In genomic region chr5:123845356-123846100, GRCh38 we compare ENCODE assay signal across 25 cellular contexts.
DNase-seq lines count a peak whose midpoint lies in the region; ATAC-seq and TF ChIP-seq lines count a peak whose summit lies in the region.
"Had no signal": no experiment of that assay in that cellular context is flagged by ENCODE, and none has a peak within 500 bp of the region (broad histone marks: within the 10 kb centered on the region; RNA-seq: fewer than 3 reads in every experiment).

No MANE protein-coding gene starts in this region.

- 86% methylated on average over 3 of the region's 6 CpGs for WGBS in mesenchymal stem cell
- WGBS in smooth muscle cell (ENCODE audit: low lambda C conversion rate): 94% methylated on average over 6 of the region's 6 CpGs

- H4K8ac ChIP-seq in mesenchymal stem cell (ENCODE audit: low read length): peak overlapping the region; percentile 37

- H3K9me3 Mint-ChIP-seq in activated CD4-positive, alpha-beta T cell treated with anti-CD3 and anti-CD28 coated beads, Interleukin-2, amount 10 ng/mL, durations not matched to agents 7 days and 5 days: no peaks in the 10 kb centered on the region

- no peaks in the 10 kb centered on the region for H3F3A ChIP-seq in smooth muscle cell (ENCODE audit: low read depth)

- H3K4me2 ChIP-seq in OCI-LY3 (ENCODE audit: low read length) (peak overlapping the region; percentile 62), mesenchymal stem cell (ENCODE audit: low read length, poor library complexity, severe bottlenecking) (no peak overlapping the region), smooth muscle cell (no peak overlapping the region)

- TF ChIP-seq CTCF in OCI-LY3 (IDR thresholded peaks at IDR 0.05; ENCODE audit: low read depth, low read length) (no peak), smooth muscle cell (IDR thresholded peaks at IDR 0.05; ENCODE audit: borderline replicate concordance, insufficient read depth, poor library complexity, severe bottlenecking) (no peak), RWPE1 (conservative IDR thresholded peaks at IDR 0.05; ENCODE audit: low read depth) (no peak)

- H3K4me1 Mint-ChIP-seq in activated CD4-positive, alpha-beta T cell treated with anti-CD3 and anti-CD28 coated beads, Interleukin-2, amount 10 ng/mL, durations not matched to agents 7 days and 5 days: no peaks in the 10 kb centered on the region
- H3K4me1 Mint-ChIP-seq: CD4-positive, alpha-beta memory T cell had no signal

- no peaks in the 10 kb centered on the region for H3K9me3 ChIP-seq in OCI-LY3 (ENCODE audit: insufficient read depth, low read length)
- H3K9me3 ChIP-seq in mesenchymal stem cell (ENCODE audit: control insufficient read depth, low read length): peaks cover 1% of the 10 kb centered on the region
- H3K9me3 ChIP-seq in smooth muscle cell (replicated peaks; ENCODE audit: low read depth): no peaks in the 10 kb centered on the region
- H3K9me3 ChIP-seq: prostate gland, upper lobe of left lung had no signal

- no peak overlapping the region for H3K4ac ChIP-seq in mesenchymal stem cell (ENCODE audit: low read depth in 1 of 2, low read length in 2 of 2)

- no peak overlapping the region for H3K23ac ChIP-seq in mesenchymal stem cell (ENCODE audit: low read length in 2 of 2)

- H3K79me2 ChIP-seq in OCI-LY3 (ENCODE audit: low read length): no peaks in the 10 kb centered on the region
- H3K79me2 ChIP-seq in smooth muscle cell (ENCODE audit: low read depth): no peaks in the 10 kb centered on the region

- no peak overlapping the region for H2BK15ac ChIP-seq in mesenchymal stem cell (ENCODE audit: low read depth, poor library complexity, severe bottlenecking)

- peak overlapping the region; percentile 39 for H2AK5ac ChIP-seq in mesenchymal stem cell (ENCODE audit: low read length, severe bottlenecking)

- no peaks in the 10 kb centered on the region for H4K20me1 ChIP-seq in OCI-LY3 (ENCODE audit: insufficient read depth, low read length)
- H4K20me1 ChIP-seq in smooth muscle cell (ENCODE audit: low read depth): no peaks in the 10 kb centered on the region

- no peak overlapping the region for H3K14ac ChIP-seq in mesenchymal stem cell (ENCODE audit: low read length in 2 of 2)

- ATAC-seq in GM21423 (IDR thresholded peaks at IDR 0.05; ENCODE audit: unreplicated experiment) (peak; percentile 37), HG03460 (IDR thresholded peaks at IDR 0.05; ENCODE audit: unreplicated experiment) (no peak)
- ATAC-seq: activated T-cell treated with anti-CD3 and anti-CD28 coated beads, Interleukin-2, amount 50 U/mL, for 4 hours; left lung had no signal

- no peaks in the 10 kb centered on the region for H3K36me3 Mint-ChIP-seq in activated CD4-positive, alpha-beta T cell treated with anti-CD3 and anti-CD28 coated beads, Interleukin-2, amount 10 ng/mL, durations not matched to agents 7 days and 5 days (ENCODE audit: low read depth)
- H3K36me3 Mint-ChIP-seq: CD4-positive, alpha-beta memory T cell had no signal

- peak overlapping the region; percentile 77 for H3K27ac ChIP-seq in OCI-LY3 (ENCODE audit: low read length)
- peak overlapping the region; percentile 90 for H3K27ac ChIP-seq in mesenchymal stem cell (ENCODE audit: low read length, poor library complexity, severe bottlenecking)
- peak overlapping the region; percentile 9 for H3K27ac ChIP-seq in smooth muscle cell (ENCODE audit: low read depth)
- no peak overlapping the region for H3K27ac ChIP-seq in RWPE1
- H3K27ac ChIP-seq: GM23248, left lung, prostate gland, upper lobe of left lung had no signal

- H2BK12ac ChIP-seq in mesenchymal stem cell (ENCODE audit: low read length in 2 of 2): no peak overlapping the region

- peak overlapping the region; percentile 34 for H2BK120ac ChIP-seq in mesenchymal stem cell (ENCODE audit: low read depth, low read length)

- H3K18ac ChIP-seq in mesenchymal stem cell (ENCODE audit: low read depth in 1 of 2, low read length in 2 of 2): no peak overlapping the region

- no peaks in the 10 kb centered on the region for H3K27me3 ChIP-seq in OCI-LY3 (ENCODE audit: low read depth, low read length)
- H3K27me3 ChIP-seq in mesenchymal stem cell (ENCODE audit: control insufficient read depth in 1 of 2, insufficient read depth in 1 of 2, low read length in 2 of 2): no peaks in the 10 kb centered on the region
- H3K27me3 ChIP-seq in smooth muscle cell (ENCODE audit: low read depth): no peaks in the 10 kb centered on the region
- H3K27me3 ChIP-seq: left lung, upper lobe of left lung had no signal

- H2BK5ac ChIP-seq in mesenchymal stem cell (ENCODE audit: low read depth, low read length, poor library complexity, severe bottlenecking): no peak overlapping the region

- no peaks in the 10 kb centered on the region for H3K79me1 ChIP-seq in mesenchymal stem cell (replicated peaks; ENCODE audit: low read length, poor library complexity, severe bottlenecking)

- no peak overlapping the region for H3K4me3 Mint-ChIP-seq in activated CD4-positive, alpha-beta T cell treated with anti-CD3 and anti-CD28 coated beads, Interleukin-2, amount 10 ng/mL, durations not matched to agents 7 days and 5 days
- H3K4me3 Mint-ChIP-seq: activated T-cell treated with anti-CD3 and anti-CD28 coated beads, Interleukin-2, amount 50 U/mL, for 4 hours; CD4-positive, alpha-beta memory T cell; HFFc6; nephron progenitor cell had no signal

- H3K27me3 Mint-ChIP-seq in activated CD4-positive, alpha-beta T cell treated with anti-CD3 and anti-CD28 coated beads, Interleukin-2, amount 10 ng/mL, durations not matched to agents 7 days and 5 days: no peaks in the 10 kb centered on the region
- H3K27me3 Mint-ChIP-seq: CD4-positive, alpha-beta memory T cell had no signal

- peak overlapping the region; percentile 42 for H3K4me3 ChIP-seq in OCI-LY3 (ENCODE audit: low read length)
- H3K4me3 ChIP-seq in mesenchymal stem cell (ENCODE audit: insufficient read depth in 1 of 2, low read depth in 1 of 2, low read length in 2 of 2): no peak overlapping the region
- no peak overlapping the region for H3K4me3 ChIP-seq in smooth muscle cell
- H3K4me3 ChIP-seq: GM23248, left lung, prostate gland, upper lobe of left lung had no signal

- CTCF ChIA-PET in activated CD4-positive, alpha-beta T cell treated with anti-CD3 and anti-CD28 coated beads, Interleukin-2, amount 10 ng/mL, durations not matched to agents 7 days and 5 days (lab: Charles Lee): no interaction called here
- CTCF ChIA-PET in RWPE1 (lab: Yijun Ruan, JAX): no interaction called here

- H3K27ac Mint-ChIP-seq in activated CD4-positive, alpha-beta T cell treated with anti-CD3 and anti-CD28 coated beads, Interleukin-2, amount 10 ng/mL, durations not matched to agents 7 days and 5 days: no peak overlapping the region
- H3K27ac Mint-ChIP-seq: CD4-positive, alpha-beta memory T cell; HFFc6; nephron progenitor cell had no signal

- H3K36me3 ChIP-seq in OCI-LY3 (replicated peaks; ENCODE audit: low read depth, low read length) (no peaks in the 10 kb centered on the region), mesenchymal stem cell (ENCODE audit: control insufficient read depth in 1 of 2, insufficient read depth in 2 of 2, low read depth in 1 of 2, low read length in 2 of 2) (no peaks in the 10 kb centered on the region), smooth muscle cell (ENCODE audit: low read depth) (no peaks in the 10 kb centered on the region)
- H3K36me3 ChIP-seq: left lung, prostate gland, upper lobe of left lung had no signal

- no peak overlapping the region for H4K91ac ChIP-seq in mesenchymal stem cell (ENCODE audit: low read length)

- peak overlapping the region; percentile 66 for H2AFZ ChIP-seq in OCI-LY3 (ENCODE audit: low read depth, low read length)
- no peak overlapping the region for H2AFZ ChIP-seq in mesenchymal stem cell (ENCODE audit: low read depth, low read length)
- peak overlapping the region; percentile 70 for H2AFZ ChIP-seq in smooth muscle cell (ENCODE audit: low read depth)
- H2AFZ ChIP-seq: GM23248 had no signal

- H3K4me1 ChIP-seq in OCI-LY3 (ENCODE audit: low read length) (peaks cover 25% of the 10 kb centered on the region), mesenchymal stem cell (ENCODE audit: control insufficient read depth, insufficient read depth, low read depth, low read length) (peaks cover 4% of the 10 kb centered on the region), smooth muscle cell (ENCODE audit: low read depth) (no peaks in the 10 kb centered on the region)
- H3K4me1 ChIP-seq: left lung, prostate gland, upper lobe of left lung had no signal

- H3K9ac ChIP-seq in OCI-LY3 (ENCODE audit: low read length) (peak overlapping the region; percentile 45; the same call in 1 of the 2 replicates), mesenchymal stem cell (ENCODE audit: low read length) (peak overlapping the region; percentile 21), smooth muscle cell (ENCODE audit: low read depth) (no peak overlapping the region)
- H3K9ac ChIP-seq: GM23248 had no signal

- POLR2A ChIA-PET in activated CD4-positive, alpha-beta T cell treated with anti-CD3 and anti-CD28 coated beads, Interleukin-2, amount 10 ng/mL, durations not matched to agents 7 days and 5 days (lab: Charles Lee): no interaction called here
- POLR2A ChIA-PET in RWPE1 (lab: Yijun Ruan, JAX; ENCODE audit: low non-redundant PET): no interaction called here

- DNase-seq in mesenchymal stem cell (no peak), smooth muscle cell (lab: John Stamatoyannopoulos, UW; ENCODE audit: unreplicated experiment) (no peak), dermis blood vessel endothelial cell (no peak), RWPE1 (ENCODE audit: low spot score) (no peak)
- no peak for DNase-seq in activated CD4-positive, alpha-beta T cell treated with anti-CD3 and anti-CD28 coated beads, Interleukin-2, amount 10 ng/mL, durations not matched to agents 7 days and 5 days
- DNase-seq: activated CD4-positive, alpha-beta T cell treated with anti-CD3 and anti-CD28 coated beads for 1 hour; activated T-cell treated with anti-CD3 and anti-CD28 coated beads, Interleukin-2, amount 50 U/mL, for 4 hours; CD4-positive, alpha-beta memory T cell; DMS153; effector CD8-positive, alpha-beta T cell; GDM1; Kasumi-1; left lung; NCI-H1694 treated with DMSO at 0.1 percent for 48 hours; NCI-H2171; NCI-H510A treated with DMSO at 0.1 percent for 48 hours; nephron progenitor cell; NK-92 treated with Interleukin-12 subunit alpha and Interleukin-12 subunit beta, amount 100 ng/mL, for 24 hours; upper lobe of left lung had no signal
